In genomic region chr7:159118623-159119022, GRCh38 we compare ENCODE assay signal across 17 cellular contexts. TPM values are rescaled to one million over a fixed set of nuclear protein-coding genes. Genes with fewer than 3 reads are reported as not detected.
DNase-seq lines count a peak whose midpoint lies in the region; ATAC-seq and TF ChIP-seq lines count a peak whose summit lies in the region.
"Had no signal": no experiment of that assay in that cellular context is flagged by ENCODE, and none has a peak within 500 bp of the region (broad histone marks: within the 10 kb centered on the region; RNA-seq: fewer than 3 reads in every experiment).

No MANE protein-coding gene starts in this region.

- no peaks in the 10 kb centered on the region for H3K36me3 ChIP-seq in Peyer's patch
- no peaks in the 10 kb centered on the region for H3K36me3 ChIP-seq in transverse colon

- POLR2A ChIA-PET in activated CD8-positive, alpha-beta T cell treated with anti-CD3 and anti-CD28 coated beads, Interleukin-2, amount 10 ng/mL, durations not matched to agents 7 days and 5 days (lab: Charles Lee): no interaction called here

- no peaks in the 10 kb centered on the region for H3K9me3 Mint-ChIP-seq in activated CD8-positive, alpha-beta T cell treated with anti-CD3 and anti-CD28 coated beads, Interleukin-2, amount 10 ng/mL, durations not matched to agents 7 days and 5 days (ENCODE audit: insufficient read depth)

- H3K36me3 Mint-ChIP-seq in activated CD8-positive, alpha-beta T cell treated with anti-CD3 and anti-CD28 coated beads, Interleukin-2, amount 10 ng/mL, durations not matched to agents 7 days and 5 days (ENCODE audit: low read depth): no peaks in the 10 kb centered on the region
- H3K36me3 Mint-ChIP-seq: IgD-negative memory B cell had no signal

- no peak overlapping the region for H3K4me3 ChIP-seq in Peyer's patch
- no peak overlapping the region for H3K4me3 ChIP-seq in transverse colon
- H3K4me3 ChIP-seq: SK-N-MC had no signal

- H3K27me3 ChIP-seq in Peyer's patch: no peaks in the 10 kb centered on the region
- peaks cover 6% of the 10 kb centered on the region for H3K27me3 ChIP-seq in transverse colon

- intact Hi-C loops in Right ventricle myocardium superior (cut with DNase I): no loop called here
- intact Hi-C loops in left cardiac atrium (cut with DNase I): no loop called here
- intact Hi-C loops in transverse colon (cut with DNase I; ENCODE audit: low total_unique reads): no loop called here

- H3K4me3 Mint-ChIP-seq in activated CD8-positive, alpha-beta T cell treated with anti-CD3 and anti-CD28 coated beads, Interleukin-2, amount 10 ng/mL, durations not matched to agents 7 days and 5 days: no peak overlapping the region
- H3K4me3 Mint-ChIP-seq: IgD-negative memory B cell had no signal

- H3K27ac ChIP-seq in Peyer's patch (no peak overlapping the region), transverse colon (no peak overlapping the region)
- H3K27ac ChIP-seq: SK-N-MC had no signal

- 0 to 74% methylated on average over 1 to 10 of the region's 10 CpGs for WGBS in transverse colon (ENCODE audit: low coverage in 1 of 2), 2 donors

- H3K9me3 ChIP-seq in Peyer's patch (no peaks in the 10 kb centered on the region), transverse colon (no peaks in the 10 kb centered on the region)

- peaks cover 9% of the 10 kb centered on the region for H3K27me3 Mint-ChIP-seq in activated CD8-positive, alpha-beta T cell treated with anti-CD3 and anti-CD28 coated beads, Interleukin-2, amount 10 ng/mL, durations not matched to agents 7 days and 5 days (ENCODE audit: low read depth)
- H3K27me3 Mint-ChIP-seq: IgD-negative memory B cell had no signal

- no peak for TF ChIP-seq POLR2A in Peyer's patch (IDR thresholded peaks at IDR 0.05)
- no peak for TF ChIP-seq POLR2A in transverse colon (IDR thresholded peaks at IDR 0.05)

- H3K4me1 Mint-ChIP-seq in activated CD8-positive, alpha-beta T cell treated with anti-CD3 and anti-CD28 coated beads, Interleukin-2, amount 10 ng/mL, durations not matched to agents 7 days and 5 days (ENCODE audit: low read depth): no peaks in the 10 kb centered on the region
- H3K4me1 Mint-ChIP-seq: IgD-negative memory B cell had no signal

- no peak for TF ChIP-seq CTCF in Peyer's patch (IDR thresholded peaks at IDR 0.05)
- no peak for TF ChIP-seq CTCF in transverse colon (IDR thresholded peaks at IDR 0.05)

- CTCF ChIA-PET in activated CD8-positive, alpha-beta T cell treated with anti-CD3 and anti-CD28 coated beads, Interleukin-2, amount 10 ng/mL, durations not matched to agents 7 days and 5 days (lab: Charles Lee): no interaction called here

- in situ Hi-C loops in transverse colon (cut with MboI; ENCODE audit: low pct_ligation_motif_present in 1 of 4, low pct_unique_long_range_greater_than_20kb in 1 of 4, low sequenced_read_pairs in 3 of 4): no loop called here

- no peak for TF ChIP-seq EP300 in transverse colon (IDR thresholded peaks at IDR 0.05; ENCODE audit: low read depth)

- DNase-seq in Right ventricle myocardium superior: peak; percentile 27
- DNase-seq in left cardiac atrium: no peak
- DNase-seq in Peyer's patch: peak in 2 of 3 donors; percentile 25 to 32
- DNase-seq in mesenteric fat pad (ENCODE audit: low spot score): peak; percentile 75
- no peak for DNase-seq in activated CD8-positive, alpha-beta T cell treated with anti-CD3 and anti-CD28 coated beads, Interleukin-2, amount 10 ng/mL, durations not matched to agents 7 days and 5 days
- DNase-seq in transverse colon: no peak
- DNase-seq: Kasumi-1, NCI-H1694 treated with DMSO at 0.1 percent for 48 hours, NCI-H446, NCI-H526, OCI-M1, SHP77 treated with DMSO at 0.1 percent for 48 hours had no signal

- ATAC-seq in Right ventricle myocardium superior (ENCODE audit: poor library complexity): no peak
- ATAC-seq in left cardiac atrium: no peak
- ATAC-seq in activated CD8-positive, alpha-beta T cell treated with anti-CD3 and anti-CD28 coated beads, Interleukin-2, amount 10 ng/mL, durations not matched to agents 7 days and 5 days: no peak
- no peak for ATAC-seq in GM18873 (IDR thresholded peaks at IDR 0.05; ENCODE audit: low FRiP score, unreplicated experiment)

- peaks cover 0 to 8% (median 0%) of the 10 kb centered on the region in 4 donors for H3K4me1 ChIP-seq in Peyer's patch
- H3K4me1 ChIP-seq in transverse colon: peaks cover 0 to 7% (median 0%) of the 10 kb centered on the region in 4 donors

- H3K27ac Mint-ChIP-seq in activated CD8-positive, alpha-beta T cell treated with anti-CD3 and anti-CD28 coated beads, Interleukin-2, amount 10 ng/mL, durations not matched to agents 7 days and 5 days: no peak overlapping the region
- H3K27ac Mint-ChIP-seq: IgD-negative memory B cell had no signal

RNA-seq across cellular contexts. Expression of gene VIPR2, which starts 26.0 kb away (rescaled TPM):
- 15.2 TPM for total RNA-seq in Right ventricle myocardium superior
- total RNA-seq in left cardiac atrium: 1 to 10 TPM; 6.3 to 8.5 TPM
- 1 to 10 TPM in 3 of 4 donors, under 1 TPM in 1; 0.53 to 2.5 (median 1.8) TPM for total RNA-seq in Peyer's patch
- total RNA-seq in mesenteric fat pad: 4.6 TPM
- total RNA-seq in activated CD8-positive, alpha-beta T cell treated with anti-CD3 and anti-CD28 coated beads, Interleukin-2, amount 10 ng/mL, durations not matched to agents 7 days and 5 days: not detected
- total RNA-seq in transverse colon: 1 to 10 TPM; 1.8 to 3.7 (median 2.7) TPM
- total RNA-seq: MCF 10A, RPMI7951 had no signal

Comparison
In these comparisons a context has a peak if more than half of its experiments do, and no peak if none do; other contexts are left out.
1. DNase-seq: peak in Right ventricle myocardium superior (single experiment), Peyer's patch (2 of 3) and mesenteric fat pad (single experiment); none in left cardiac atrium (single experiment), activated CD8-positive, alpha-beta T cell treated with anti-CD3 and anti-CD28 coated beads, Interleukin-2, amount 10 ng/mL, durations not matched to agents 7 days and 5 days (single experiment) and transverse colon (single experiment).